14 cellular contexts compared by ENCODE assay signal in genomic region chrX:13033193-13033592, GRCh38. TPM values are rescaled to one million over a fixed set of nuclear protein-coding genes. Genes with fewer than 3 reads are reported as not detected.
DNase-seq lines count a peak whose midpoint lies in the region; ATAC-seq and TF ChIP-seq lines count a peak whose summit lies in the region.
"Had no signal": no experiment of that assay in that cellular context is flagged by ENCODE, and none has a peak within 500 bp of the region (broad histone marks: within the 10 kb centered on the region; RNA-seq: fewer than 3 reads in every experiment).

No MANE protein-coding gene starts in this region.

- intact Hi-C loops in activated CD4-positive, alpha-beta T cell treated with anti-CD3 and anti-CD28 coated beads for 36 hours (cut with DNase I, micrococcal nuclease), result no loop called here

- H3K4me1 Mint-ChIP-seq in activated CD4-positive, alpha-beta T cell treated with anti-CD3 and anti-CD28 coated beads for 36 hours, result peaks cover 50% of the 10 kb centered on the region
- peaks cover 34% of the 10 kb centered on the region for H3K4me1 Mint-ChIP-seq in activated CD4-positive, alpha-beta T cell treated with anti-CD3 and anti-CD28 coated beads, Interleukin-2, amount 10 ng/mL, durations not matched to agents 7 days and 5 days

- peak; percentile 59 for ATAC-seq in activated CD4-positive, alpha-beta T cell treated with anti-CD3 and anti-CD28 coated beads for 36 hours
- ATAC-seq in SK-N-SH treated with all-trans-retinoic acid at 6 μM for 48 hours, result peak; percentile 33; the same call in 2 of the 3 replicates
- no peak for ATAC-seq in activated CD4-positive, CD25-positive, alpha-beta regulatory T cell treated with anti-CD3 and anti-CD28 coated beads, Interleukin-2, amount 50 U/mL, for 24 hours

- no peak overlapping the region for H3K4me3 ChIP-seq in fibroblast of mammary gland (ENCODE audit: control insufficient read depth, low read depth, low read length)
- H3K4me3 ChIP-seq in skeletal muscle cell (ENCODE audit: low read depth, low read length), result no peak overlapping the region
- H3K4me3 ChIP-seq: BLaER1 had no signal

- no peak overlapping the region for H3K4me3 Mint-ChIP-seq in activated CD4-positive, alpha-beta T cell treated with anti-CD3 and anti-CD28 coated beads for 36 hours
- H3K4me3 Mint-ChIP-seq in activated CD4-positive, alpha-beta T cell treated with anti-CD3 and anti-CD28 coated beads, Interleukin-2, amount 10 ng/mL, durations not matched to agents 7 days and 5 days, result no peak overlapping the region
- H3K4me3 Mint-ChIP-seq: HFFc6 had no signal

- TF ChIP-seq CTCF in fibroblast of mammary gland (conservative IDR thresholded peaks at IDR 0.05; ENCODE audit: control insufficient read depth, insufficient read depth, low read depth, low read length), result no peak

- CTCF ChIA-PET in activated CD4-positive, alpha-beta T cell treated with anti-CD3 and anti-CD28 coated beads for 36 hours (lab: Charles Lee), result interaction anchor here (0.8 to 1.1 kb wide), 2 partner anchors 13 to 19 kb away, joined by 3 to 4 read pairs; no protein-coding TSS in a partner anchor
- CTCF ChIA-PET in activated CD4-positive, alpha-beta T cell treated with anti-CD3 and anti-CD28 coated beads, Interleukin-2, amount 10 ng/mL, durations not matched to agents 7 days and 5 days (lab: Charles Lee), result no interaction called here

- POLR2A ChIA-PET in activated CD4-positive, alpha-beta T cell treated with anti-CD3 and anti-CD28 coated beads for 36 hours (lab: Charles Lee), result no interaction called here
- POLR2A ChIA-PET in activated CD4-positive, alpha-beta T cell treated with anti-CD3 and anti-CD28 coated beads, Interleukin-2, amount 10 ng/mL, durations not matched to agents 7 days and 5 days (lab: Charles Lee), result no interaction called here

- H3K27ac Mint-ChIP-seq in activated CD4-positive, alpha-beta T cell treated with anti-CD3 and anti-CD28 coated beads for 36 hours, result no peak overlapping the region
- H3K27ac Mint-ChIP-seq in activated CD4-positive, alpha-beta T cell treated with anti-CD3 and anti-CD28 coated beads, Interleukin-2, amount 10 ng/mL, durations not matched to agents 7 days and 5 days, result no peak overlapping the region
- H3K27ac Mint-ChIP-seq: HFFc6 had no signal

- DNase-seq in activated CD4-positive, alpha-beta T cell treated with anti-CD3 and anti-CD28 coated beads for 36 hours, result no peak
- DNase-seq in activated CD4-positive, alpha-beta T cell treated with anti-CD3 and anti-CD28 coated beads, Interleukin-2, amount 10 ng/mL, durations not matched to agents 7 days and 5 days, result no peak
- DNase-seq in fibroblast of mammary gland (ENCODE audit: low read depth) (peak; percentile 47), skeletal muscle cell (ENCODE audit: low read depth) (peak; percentile 31), GM19240 (ENCODE audit: insufficient read length, low spot score) (no peak), GF-D8 (lab: John Stamatoyannopoulos, UW) (no peak)
- DNase-seq: AML-193, DMS53, HCEC 1CT, HFFc6 had no signal

- H3K36me3 Mint-ChIP-seq in activated CD4-positive, alpha-beta T cell treated with anti-CD3 and anti-CD28 coated beads for 36 hours (ENCODE audit: low read depth), result no peaks in the 10 kb centered on the region
- peaks cover 5% of the 10 kb centered on the region for H3K36me3 Mint-ChIP-seq in activated CD4-positive, alpha-beta T cell treated with anti-CD3 and anti-CD28 coated beads, Interleukin-2, amount 10 ng/mL, durations not matched to agents 7 days and 5 days (ENCODE audit: low read depth)

- H3K9me3 Mint-ChIP-seq in activated CD4-positive, alpha-beta T cell treated with anti-CD3 and anti-CD28 coated beads for 36 hours (ENCODE audit: low read depth), result peaks cover 4% of the 10 kb centered on the region
- no peaks in the 10 kb centered on the region for H3K9me3 Mint-ChIP-seq in activated CD4-positive, alpha-beta T cell treated with anti-CD3 and anti-CD28 coated beads, Interleukin-2, amount 10 ng/mL, durations not matched to agents 7 days and 5 days
- H3K9me3 Mint-ChIP-seq: HFFc6 had no signal

- no peaks in the 10 kb centered on the region for H3K27me3 Mint-ChIP-seq in activated CD4-positive, alpha-beta T cell treated with anti-CD3 and anti-CD28 coated beads for 36 hours
- H3K27me3 Mint-ChIP-seq in activated CD4-positive, alpha-beta T cell treated with anti-CD3 and anti-CD28 coated beads, Interleukin-2, amount 10 ng/mL, durations not matched to agents 7 days and 5 days, result no peaks in the 10 kb centered on the region

TF ChIP-seq in SK-N-SH treated with all-trans-retinoic acid at 6 μM for 48 hours, 23 proteins besides CTCF, POLR2A, EP300 and RAD21:
- TF ChIP-seq GLIS3 (CRISPR knock-in tag; IDR thresholded peaks at IDR 0.05) (no peak), ZNF8 (CRISPR knock-in tag; IDR thresholded peaks at IDR 0.05) (no peak), CSDC2 (CRISPR knock-in tag; IDR thresholded peaks at IDR 0.05) (no peak), ESRRG (CRISPR knock-in tag; IDR thresholded peaks at IDR 0.05) (no peak), TCF4 (CRISPR knock-in tag; IDR thresholded peaks at IDR 0.05; ENCODE audit: borderline replicate concordance) (no peak), PATZ1 (CRISPR knock-in tag; IDR thresholded peaks at IDR 0.05; ENCODE audit: borderline replicate concordance) (no peak), ZC3H10 (CRISPR knock-in tag; IDR thresholded peaks at IDR 0.05) (no peak), OSR1 (CRISPR knock-in tag; IDR thresholded peaks at IDR 0.05) (no peak), ISL1 (CRISPR knock-in tag; IDR thresholded peaks at IDR 0.05) (no peak), CREB5 (CRISPR knock-in tag; IDR thresholded peaks at IDR 0.05; ENCODE audit: low read depth) (no peak), CSRNP3 (CRISPR knock-in tag; IDR thresholded peaks at IDR 0.05) (no peak), ZFP30 (CRISPR knock-in tag; IDR thresholded peaks at IDR 0.05) (no peak)

RNA-seq across cellular contexts. Expression of gene FAM9C, which starts 11.2 kb away (rescaled TPM):
- total RNA-seq in activated CD4-positive, alpha-beta T cell treated with anti-CD3 and anti-CD28 coated beads for 36 hours, result not detected
- not detected for total RNA-seq in activated CD4-positive, alpha-beta T cell treated with anti-CD3 and anti-CD28 coated beads, Interleukin-2, amount 10 ng/mL, durations not matched to agents 7 days and 5 days
- total RNA-seq: H1, HFFc6 had no signal

RNA-seq across cellular contexts. Expression of gene TMSB4X, which starts 58.3 kb away (rescaled TPM):
- total RNA-seq in activated CD4-positive, alpha-beta T cell treated with anti-CD3 and anti-CD28 coated beads for 36 hours, result 1,000 to 10,000 TPM; 3,666 to 4,468 TPM
- total RNA-seq in activated CD4-positive, alpha-beta T cell treated with anti-CD3 and anti-CD28 coated beads, Interleukin-2, amount 10 ng/mL, durations not matched to agents 7 days and 5 days, result 1,000 to 10,000 TPM; 9,113 to 9,418 TPM

Comparison
In these comparisons a context has a peak if more than half of its experiments do, and no peak if none do; other contexts are left out.
1. ATAC-seq: peak in activated CD4-positive, alpha-beta T cell treated with anti-CD3 and anti-CD28 coated beads for 36 hours (single experiment) and SK-N-SH treated with all-trans-retinoic acid at 6 μM for 48 hours (single experiment); none in activated CD4-positive, CD25-positive, alpha-beta regulatory T cell treated with anti-CD3 and anti-CD28 coated beads, Interleukin-2, amount 50 U/mL, for 24 hours (0 of 2).
2. DNase-seq: peak in fibroblast of mammary gland (single experiment) and skeletal muscle cell (single experiment); none in activated CD4-positive, alpha-beta T cell treated with anti-CD3 and anti-CD28 coated beads for 36 hours (single experiment), activated CD4-positive, alpha-beta T cell treated with anti-CD3 and anti-CD28 coated beads, Interleukin-2, amount 10 ng/mL, durations not matched to agents 7 days and 5 days (single experiment), GM19240 (single experiment) and GF-D8 (single experiment).